ENCODE assay signal across 22 cellular contexts in the genomic region with DNA sequence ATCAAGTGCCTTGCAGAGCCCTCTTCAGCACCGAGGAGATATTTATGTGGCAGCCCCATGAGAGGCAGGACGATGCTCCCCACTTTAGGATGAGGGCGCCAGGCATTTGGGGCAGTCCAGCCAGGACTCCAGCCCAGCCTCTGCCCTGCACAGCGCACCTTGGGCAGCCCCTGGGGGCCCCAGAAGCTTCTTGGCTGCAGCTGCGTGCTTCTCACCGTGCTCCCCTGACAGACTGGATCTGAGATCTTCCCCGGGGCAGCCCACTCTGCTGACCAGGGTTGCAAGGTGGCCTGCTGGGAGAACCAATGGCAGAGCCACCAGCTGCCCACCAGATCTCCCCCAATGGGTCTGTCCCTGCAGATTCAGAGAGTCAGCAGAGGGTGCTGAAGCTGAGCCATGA.
"Had no signal": no experiment of that assay in that cellular context is flagged by ENCODE, and none has a peak within 500 bp of the region (broad histone marks: within the 10 kb centered on the region; RNA-seq: fewer than 3 reads in every experiment).

No MANE protein-coding gene starts in this region.

- H3K27ac ChIP-seq: adrenal gland, lower lobe of right lung, neutrophil, thyroid gland had no signal

- H3K4me1 ChIP-seq: adrenal gland, lower lobe of right lung had no signal

- H3K36me3 Mint-ChIP-seq: activated naive CD4-positive, alpha-beta T cell treated with anti-CD3 and anti-CD28 coated beads, Interleukin-2, amount 50 U/mL, for 72 hours; natural killer cell; stimulated activated memory B cell treated with anti-CD40 and anti-IgM and Interleukin-4, amounts not matched to agents 10 μg/mL and 1 μg/mL and 100 μg/mL, for 72 hours had no signal

- H3K4me3 ChIP-seq: adrenal gland, lower lobe of right lung, smooth muscle cell, thyroid gland had no signal

- H3K4me2 ChIP-seq: smooth muscle cell had no signal

- H3K27ac Mint-ChIP-seq: activated naive CD4-positive, alpha-beta T cell treated with anti-CD3 and anti-CD28 coated beads, Interleukin-2, amount 50 U/mL, for 72 hours; dendritic cell treated with granulocyte-macrophage colony-stimulating factor and Interleukin-4, amounts not matched to agents 40 ng/mL and 50 ng/mL, for 4 days; natural killer cell; stimulated activated memory B cell treated with anti-CD40 and anti-IgM and Interleukin-4, amounts not matched to agents 10 μg/mL and 1 μg/mL and 100 μg/mL, for 72 hours had no signal

- H3K4me3 Mint-ChIP-seq: dendritic cell treated with granulocyte-macrophage colony-stimulating factor and Interleukin-4, amounts not matched to agents 40 ng/mL and 50 ng/mL, for 4 days; natural killer cell; stimulated activated memory B cell treated with anti-CD40 and anti-IgM and Interleukin-4, amounts not matched to agents 10 μg/mL and 1 μg/mL and 100 μg/mL, for 72 hours had no signal

- FAIRE-seq: astrocyte, bronchial epithelial cell, urothelium cell line had no signal

- H3K36me3 ChIP-seq: adrenal gland, lower lobe of right lung, neutrophil, thyroid gland had no signal

- H3K9me3 Mint-ChIP-seq: stimulated activated memory B cell treated with anti-CD40 and anti-IgM and Interleukin-4, amounts not matched to agents 10 μg/mL and 1 μg/mL and 100 μg/mL, for 72 hours had no signal

- H3K27me3 Mint-ChIP-seq: stimulated activated memory B cell treated with anti-CD40 and anti-IgM and Interleukin-4, amounts not matched to agents 10 μg/mL and 1 μg/mL and 100 μg/mL, for 72 hours had no signal

- H3K27me3 ChIP-seq: adrenal gland, neutrophil, thyroid gland had no signal

- ATAC-seq: activated naive CD4-positive, alpha-beta T cell treated with anti-CD3 and anti-CD28 coated beads, Interleukin-2, amount 50 U/mL, for 72 hours; left cardiac atrium; lower lobe of right lung; natural killer cell; sciatic nerve; stimulated activated memory B cell treated with anti-CD40 and anti-IgM and Interleukin-4, amounts not matched to agents 10 μg/mL and 1 μg/mL and 100 μg/mL, for 72 hours had no signal

- H3K9me3 ChIP-seq: adrenal gland, lower lobe of right lung, neutrophil, thyroid gland had no signal

- DNase-seq: activated CD4-positive, alpha-beta T cell treated with anti-CD3 and anti-CD28 coated beads for 48 hours; activated CD4-positive, CD25-positive, alpha-beta regulatory T cell; activated T-cell treated with anti-CD3 and anti-CD28 coated beads for 4 hours; cerebellar nuclear complex; effector memory CD4-positive, alpha-beta T cell; left cardiac atrium; lower lobe of right lung; natural killer cell; stimulated activated CD4-positive, alpha-beta T cell treated with anti-CD3 and anti-CD28 coated beads, Interleukin-4, amount 100 ng/mL, for 1 hour; T-helper 1 cell; T-helper 9 cell; thyroid gland had no signal
